In genomic region chr4:7102516-7102909, GRCh38 we compare ENCODE assay signal across 8 cellular contexts. TPM values are rescaled to one million over a fixed set of nuclear protein-coding genes. Genes with fewer than 3 reads are reported as not detected.
DNase-seq lines count a peak whose midpoint lies in the region; ATAC-seq and TF ChIP-seq lines count a peak whose summit lies in the region.
"Not testable (repeated sequence)": the region's sequence is repeated elsewhere in the genome, so short reads cannot be mapped to it uniquely, and the experiment has no call there.

No MANE protein-coding gene starts in this region.

- H3K9me3 ChIP-seq in BLaER1 treated with 17β-estradiol and CSF1 and Interleukin-3, amounts not matched to agents 10 nM and 100 nM (replicated peaks in 1 of 11); HUES64 (ENCODE audit: insufficient read depth, low read depth, low read length); osteoblast (ENCODE audit: low read depth, low read length): not testable (repeated sequence)

- H3K4me1 ChIP-seq in BLaER1 treated with 17β-estradiol and CSF1 and Interleukin-3, amounts not matched to agents 10 nM and 100 nM, result peaks cover 20 to 33% (median 26%) of the 10 kb centered on the region in 10 experiments
- H3K4me1 ChIP-seq in HUES64 (ENCODE audit: insufficient read depth, low read length); osteoblast (ENCODE audit: insufficient read depth, low read length): not testable (repeated sequence)

- H3K4me2 ChIP-seq in BLaER1 treated with 17β-estradiol and CSF1 and Interleukin-3, amounts not matched to agents 10 nM and 100 nM, result peak overlapping the region; percentile 78 to 99 (median 95)
- peak overlapping the region; percentile 92 for H3K4me2 ChIP-seq in osteoblast (ENCODE audit: insufficient read depth, low read length)

- WGBS in HUES64, result 71% methylated on average over 9 of the region's 12 CpGs

- H3K79me2 ChIP-seq in osteoblast (ENCODE audit: insufficient read depth, low read length), result not testable (repeated sequence)

- ATAC-seq in left lobe of liver, result peak; percentile 9

- not testable (repeated sequence) for DNase-seq in epithelial cell of esophagus (ENCODE audit: low read depth); left lobe of liver (ENCODE audit: low spot score); osteoblast (ENCODE audit: insufficient read length, low spot score, missing footprints); substantia nigra (lab: John Stamatoyannopoulos, UW)

- H2AFZ ChIP-seq in osteoblast (ENCODE audit: low read length), result peak overlapping the region; percentile 97

- not testable (repeated sequence) for H4K20me1 ChIP-seq in BLaER1 treated with 17β-estradiol and CSF1 and Interleukin-3, amounts not matched to agents 10 nM and 100 nM; osteoblast (ENCODE audit: insufficient read depth, low read length)

- H3K4me3 ChIP-seq in BLaER1 treated with 17β-estradiol and CSF1 and Interleukin-3, amounts not matched to agents 10 nM and 100 nM, result peak overlapping the region; percentile 61 to 77 (median 64)
- H3K4me3 ChIP-seq in HUES64 (ENCODE audit: low read length) (peak overlapping the region; percentile 84), epithelial cell of esophagus (ENCODE audit: low read length) (peak overlapping the region; percentile 48), osteoblast (ENCODE audit: insufficient read depth, low read length) (peak overlapping the region; percentile 76)

- not testable (repeated sequence) for TF ChIP-seq CTCF in VCaP (conservative IDR thresholded peaks at IDR 0.05); epithelial cell of esophagus (IDR thresholded peaks at IDR 0.05; ENCODE audit: insufficient read depth, low read depth, low read length, missing control alignments); osteoblast (IDR thresholded peaks at IDR 0.05; ENCODE audit: extremely low read depth, low read depth, low read length)

- H3K27me3 ChIP-seq in BLaER1 treated with 17β-estradiol and CSF1 and Interleukin-3, amounts not matched to agents 10 nM and 100 nM, result not testable (repeated sequence)
- H3K27me3 ChIP-seq in HUES64 (ENCODE audit: insufficient read depth, low read length) (peaks cover 47% of the 10 kb centered on the region), osteoblast (ENCODE audit: insufficient read depth, low read length) (peaks cover 21% of the 10 kb centered on the region)

- peak overlapping the region; percentile 66 to 84 (median 76); a peak in 21 of 22 replicates for H3K9ac ChIP-seq in BLaER1 treated with 17β-estradiol and CSF1 and Interleukin-3, amounts not matched to agents 10 nM and 100 nM
- not testable (repeated sequence) for H3K9ac ChIP-seq in HUES64 (ENCODE audit: low read depth, low read length)

- not testable (repeated sequence) for H3K36me3 ChIP-seq in BLaER1 treated with 17β-estradiol and CSF1 and Interleukin-3, amounts not matched to agents 10 nM and 100 nM; HUES64 (ENCODE audit: insufficient read depth, low read length); osteoblast (ENCODE audit: insufficient read depth, low read length)

- peak overlapping the region in 10 of 11 experiments; percentile 23 to 77 (median 64); a peak in 15 of 22 replicates for H3K27ac ChIP-seq in BLaER1 treated with 17β-estradiol and CSF1 and Interleukin-3, amounts not matched to agents 10 nM and 100 nM
- not testable (repeated sequence) for H3K27ac ChIP-seq in HUES64 (ENCODE audit: low read depth, low read length); osteoblast (ENCODE audit: low read depth, low read length)
- H3K27ac ChIP-seq in VCaP (peak overlapping the region; percentile 75), angular gyrus (ENCODE audit: low read depth, low read length) (peak overlapping the region; percentile 73), substantia nigra (ENCODE audit: low read depth, low read length, poor library complexity, severe bottlenecking) (peak overlapping the region; percentile 83)

RNA-seq across cellular contexts. Expression of gene GRPEL1, which starts 34.6 kb away (rescaled TPM):
- 29.4 TPM for polyA plus RNA-seq in HUES64 (2013, experiment 1 of 2)
- polyA plus RNA-seq in HUES64 (2013, experiment 2 of 2), result 27.2 TPM
- total RNA-seq in left lobe of liver (37.3 TPM), osteoblast (10.3 and 21.0 TPM in 2 replicates)

RNA-seq across cellular contexts. Expression of gene TADA2B, which starts 59.3 kb away (rescaled TPM):
- polyA plus RNA-seq in HUES64 (2013, experiment 1 of 2), result 7.9 TPM
- polyA plus RNA-seq in HUES64 (2013, experiment 2 of 2), result 7.0 TPM
- total RNA-seq in left lobe of liver, result 18.6 TPM
- total RNA-seq in osteoblast, result 12.7 and 13.0 TPM in 2 replicates
